Comparison of ENCODE assay signal across 8 cellular contexts in genomic region chr1:243748706-243749283, GRCh38.
DNase-seq lines count a peak whose midpoint lies in the region; TF ChIP-seq lines count a peak whose summit lies in the region.

No MANE protein-coding gene starts in this region.

- no peaks in the 10 kb centered on the region for H4K20me1 ChIP-seq in OCI-LY7 (ENCODE audit: insufficient read depth, low read length)

- no peak for TF ChIP-seq POLR2A in vagina (IDR thresholded peaks at IDR 0.05)

- H3K4me1 Mint-ChIP-seq in chondrocyte (ENCODE audit: low read depth), result peaks cover 32% of the 10 kb centered on the region

- H3K4me2 ChIP-seq in OCI-LY7 (ENCODE audit: low read length), result no peak overlapping the region

- H3K36me3 ChIP-seq in A673 (ENCODE audit: insufficient read depth, low read length, poor library complexity, severe bottlenecking), result no peaks in the 10 kb centered on the region
- no peaks in the 10 kb centered on the region for H3K36me3 ChIP-seq in HAP-1 (replicated peaks)
- no peaks in the 10 kb centered on the region for H3K36me3 ChIP-seq in OCI-LY7 (ENCODE audit: insufficient read depth, low read length)
- H3K36me3 ChIP-seq in liver (ENCODE audit: control insufficient read depth in 4 of 4, insufficient read depth in 3 of 4, low read depth in 1 of 4, low read length in 3 of 4), result no peaks in the 10 kb centered on the region
- H3K36me3 ChIP-seq in vagina, result no peaks in the 10 kb centered on the region

- H3K27ac Mint-ChIP-seq in chondrocyte (ENCODE audit: unreplicated experiment), result peak overlapping the region; percentile 14

- TF ChIP-seq CTCF in A673 (conservative IDR thresholded peaks at IDR 0.05; ENCODE audit: low read depth, low read length) (peak; percentile 59), GM10266 (IDR thresholded peaks at IDR 0.05; ENCODE audit: control insufficient read depth, insufficient read depth, low read depth, missing control alignments) (peak; percentile 70), OCI-LY7 (conservative IDR thresholded peaks at IDR 0.05; ENCODE audit: low read length) (peak; percentile 86), chondrocyte (IDR thresholded peaks at IDR 0.05) (peak; percentile 93), liver (IDR thresholded peaks at IDR 0.05; ENCODE audit: low read depth, low read length, missing input control) (peak; percentile 83), vagina (IDR thresholded peaks at IDR 0.05) (peak; percentile 36 to 71 (median 58))

- H3K27me3 ChIP-seq in A673 (replicated peaks; ENCODE audit: insufficient read depth, low read depth, low read length, poor library complexity) (no peaks in the 10 kb centered on the region), HAP-1 (ENCODE audit: low read depth) (no peaks in the 10 kb centered on the region), liver (ENCODE audit: control insufficient read depth in 4 of 4, insufficient read depth in 4 of 4, low read length in 3 of 4) (no peaks in the 10 kb centered on the region), vagina (no peaks in the 10 kb centered on the region)

- POLR2A ChIA-PET in A673 (lab: Charles Lee; ENCODE audit: low non-redundant PET) (no interaction called here), OCI-LY7 (lab: Charles Lee) (interaction anchor here (0.6 kb wide), 1 partner anchor 532 kb away, joined by 3 read pairs; no protein-coding TSS in a partner anchor)

- no peaks in the 10 kb centered on the region for H3K79me2 ChIP-seq in OCI-LY7 (ENCODE audit: insufficient read depth, low read depth, low read length)

- no peaks in the 10 kb centered on the region for H3K4me1 ChIP-seq in A673 (ENCODE audit: insufficient read depth, low read length, poor library complexity, severe bottlenecking)
- peaks cover 39% of the 10 kb centered on the region for H3K4me1 ChIP-seq in HAP-1
- no peaks in the 10 kb centered on the region for H3K4me1 ChIP-seq in OCI-LY7 (ENCODE audit: insufficient read depth, low read length, poor library complexity, severe bottlenecking)
- peaks cover 0 to 6% (median 0%) of the 10 kb centered on the region in 4 donors for H3K4me1 ChIP-seq in liver (ENCODE audit: control insufficient read depth in 4 of 4, insufficient read depth in 4 of 4, low read length in 3 of 4)
- peaks cover 9% of the 10 kb centered on the region for H3K4me1 ChIP-seq in vagina

- CTCF ChIA-PET in A673 (lab: Charles Lee), result no interaction called here
- CTCF ChIA-PET in OCI-LY7 (lab: Charles Lee; ENCODE audit: unreplicated experiment), result no interaction called here

- no peaks in the 10 kb centered on the region for H3K9me3 Mint-ChIP-seq in chondrocyte (ENCODE audit: low read depth)

- no peak overlapping the region for H3K4me3 Mint-ChIP-seq in chondrocyte (ENCODE audit: unreplicated experiment)

- H3K27ac ChIP-seq in A673 (ENCODE audit: low read depth, low read length, poor library complexity, severe bottlenecking) (no peak overlapping the region), OCI-LY7 (ENCODE audit: low read depth, low read length, poor library complexity, severe bottlenecking) (no peak overlapping the region), liver (ENCODE audit: low read depth in 1 of 2, low read length in 2 of 2) (no peak overlapping the region), vagina (no peak overlapping the region)

- DNase-seq in A673 (ENCODE audit: low spot score), result peak; percentile 53
- DNase-seq in GM10266 (ENCODE audit: extremely low spot score), result peak; percentile 62
- DNase-seq in HAP-1 (ENCODE audit: low spot score in 2 of 2), result peak; percentile 48 to 87
- DNase-seq in Kasumi-1 (lab: John Stamatoyannopoulos, UW), result peak; percentile 80 to 88
- DNase-seq in OCI-LY7 (ENCODE audit: low spot score), result peak; percentile 68
- no peak for DNase-seq in chondrocyte (ENCODE audit: low spot score)
- DNase-seq in vagina (ENCODE audit: extremely low spot score in 2 of 2), result no peak

- in situ Hi-C loops in HAP-1 (cut with MboI; ENCODE audit: low sequenced_read_pairs), result no loop called here

- H3K4me3 ChIP-seq in A673 (ENCODE audit: low read depth, low read length, poor library complexity, severe bottlenecking) (no peak overlapping the region), HAP-1 (no peak overlapping the region), OCI-LY7 (ENCODE audit: low read depth, low read length, poor library complexity, severe bottlenecking) (no peak overlapping the region), liver (ENCODE audit: low read depth in 1 of 3, low read length in 3 of 3) (no peak overlapping the region), vagina (no peak overlapping the region)

- BruUV-seq in A673 (replicated peaks; lab: Mats Ljungman, UMichigan), result no TSS peak
- BruUV-seq in OCI-LY7 (replicated peaks; lab: Mats Ljungman, UMichigan), result no TSS peak

- H3K9me3 ChIP-seq in A673 (ENCODE audit: low read depth, low read length, poor library complexity, severe bottlenecking) (no peaks in the 10 kb centered on the region), HAP-1 (no peaks in the 10 kb centered on the region), OCI-LY7 (ENCODE audit: low read length) (no peaks in the 10 kb centered on the region), liver (ENCODE audit: control insufficient read depth in 4 of 4, low read length in 3 of 4) (no peaks in the 10 kb centered on the region), vagina (no peaks in the 10 kb centered on the region)

- intact Hi-C loops in A673 (cut with micrococcal nuclease; ENCODE audit: unreplicated experiment), result loop anchor here (5.0 to 10.0 kb wide), 2 partner anchors 274 to 406 kb away; no protein-coding TSS in a partner anchor
- intact Hi-C loops in OCI-LY7 (cut with micrococcal nuclease; ENCODE audit: unreplicated experiment), result loop anchor here (2.0 kb wide), 3 partner anchors 40 to 524 kb away; no protein-coding TSS in a partner anchor
- intact Hi-C loops in vagina (cut with DNase I), result no loop called here

- H3K36me3 Mint-ChIP-seq in chondrocyte (ENCODE audit: low read depth), result peaks cover 1% of the 10 kb centered on the region

- no peaks in the 10 kb centered on the region for H3K27me3 Mint-ChIP-seq in chondrocyte (ENCODE audit: low read depth)

- peak; percentile 97 to 98 for TF ChIP-seq RAD21 in liver (IDR thresholded peaks at IDR 0.05)

- 31% methylated on average over 3 of the region's 3 CpGs for WGBS in liver

- no peak overlapping the region for H2AFZ ChIP-seq in OCI-LY7 (ENCODE audit: low read length)

- H3K9ac ChIP-seq in liver (ENCODE audit: low read depth in 1 of 2, low read length in 2 of 2), result no peak overlapping the region

- no peaks in the 10 kb centered on the region for H3K9me2 ChIP-seq in OCI-LY7 (ENCODE audit: insufficient read depth, low read length)

TF ChIP-seq in liver, 16 proteins besides CTCF, POLR2A, EP300 and RAD21:
- TF ChIP-seq ZBTB33 (IDR thresholded peaks at IDR 0.05) (no peak), RXRA (IDR thresholded peaks at IDR 0.05) (peak in 1 of 2 donors; percentile 33), HNF4A (conservative IDR thresholded peaks at IDR 0.05) (peak in 1 of 2 donors; percentile 26)

Comparison
In these comparisons a context has a peak if more than half of its experiments do, and no peak if none do; other contexts are left out.
1. DNase-seq: peak in A673 (single experiment), GM10266 (single experiment), HAP-1 (2 of 2), Kasumi-1 (2 of 2) and OCI-LY7 (single experiment); none in chondrocyte (single experiment) and vagina (0 of 2).
2. Peak in every context shown above with its lines, with median percentiles within 50 percentile points of each other: CTCF ChIP-seq.